In genomic region chr6:111113731-111114438, GRCh38 we compare ENCODE assay signal across 1 cellular context.
TF ChIP-seq lines count a peak whose summit lies in the region.

No MANE protein-coding gene starts in this region.

TF ChIP-seq in K562, 482 proteins besides CTCF, POLR2A, EP300 and RAD21 (continued from another document):
- no peak for TF ChIP-seq ZNF407 (IDR thresholded peaks at IDR 0.05; ENCODE audit: low read depth)
- no peak for TF ChIP-seq XRCC3 (IDR thresholded peaks at IDR 0.05)
- TF ChIP-seq SMARCB1 (IDR thresholded peaks at IDR 0.05; ENCODE audit: insufficient read length, low read depth): no peak
